1 cellular context compared by ENCODE assay signal in the genomic region with DNA sequence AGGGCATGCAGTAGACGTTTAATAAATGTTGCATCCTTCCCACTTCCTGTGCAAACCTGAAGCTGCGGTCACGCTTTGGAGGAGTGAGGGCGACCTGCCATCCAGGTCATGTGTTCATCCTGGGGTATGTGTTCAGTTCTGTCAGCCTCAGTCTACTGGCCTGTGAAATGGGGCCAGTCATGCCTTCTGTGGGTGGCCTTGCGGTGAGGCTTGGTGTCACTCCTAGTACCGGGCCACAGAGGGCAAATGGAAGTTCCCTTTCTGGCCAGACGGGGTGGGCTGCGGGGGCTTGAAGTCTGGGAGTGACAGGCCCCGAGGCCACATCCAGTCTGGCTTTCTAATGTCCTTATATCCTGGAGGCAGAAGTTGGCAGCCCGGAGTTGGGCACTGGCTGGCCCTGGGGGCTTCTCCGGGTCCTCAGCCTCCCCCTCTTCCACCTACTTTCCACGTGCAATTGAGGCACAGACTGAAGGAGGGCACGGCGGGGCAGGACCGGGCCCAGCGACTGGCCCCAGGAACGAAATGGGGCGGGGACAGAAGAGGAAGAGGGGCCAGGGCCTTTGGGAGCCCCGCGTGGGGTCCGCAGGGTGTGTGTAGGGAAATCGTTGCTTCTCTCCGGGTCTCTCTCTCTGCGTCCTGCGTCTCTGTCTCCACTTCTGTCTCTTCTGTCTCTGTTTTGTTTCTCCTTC.
TF ChIP-seq lines count a peak whose summit lies in the region.

No MANE protein-coding gene starts in this region.

TF ChIP-seq in SK-N-SH treated with all-trans-retinoic acid at 6 μM for 48 hours, 23 proteins besides CTCF, POLR2A, EP300 and RAD21 (continued from another document):
- TF ChIP-seq, protein P1, sequence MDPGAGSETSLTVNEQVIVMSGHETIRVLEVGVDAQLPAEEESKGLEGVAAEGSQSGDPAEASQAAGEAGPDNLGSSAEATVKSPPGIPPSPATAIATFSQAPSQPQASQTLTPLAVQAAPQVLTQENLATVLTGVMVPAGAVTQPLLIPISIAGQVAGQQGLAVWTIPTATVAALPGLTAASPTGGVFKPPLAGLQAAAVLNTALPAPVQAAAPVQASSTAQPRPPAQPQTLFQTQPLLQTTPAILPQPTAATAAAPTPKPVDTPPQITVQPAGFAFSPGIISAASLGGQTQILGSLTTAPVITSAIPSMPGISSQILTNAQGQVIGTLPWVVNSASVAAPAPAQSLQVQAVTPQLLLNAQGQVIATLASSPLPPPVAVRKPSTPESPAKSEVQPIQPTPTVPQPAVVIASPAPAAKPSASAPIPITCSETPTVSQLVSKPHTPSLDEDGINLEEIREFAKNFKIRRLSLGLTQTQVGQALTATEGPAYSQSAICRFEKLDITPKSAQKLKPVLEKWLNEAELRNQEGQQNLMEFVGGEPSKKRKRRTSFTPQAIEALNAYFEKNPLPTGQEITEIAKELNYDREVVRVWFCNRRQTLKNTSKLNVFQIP (CRISPR knock-in tag; IDR thresholded peaks at IDR 0.05; ENCODE audit: borderline replicate concordance, low read depth), result no peak
- TF ChIP-seq GLIS3 (CRISPR knock-in tag; IDR thresholded peaks at IDR 0.05), result no peak
- no peak for TF ChIP-seq ZFP3 (CRISPR knock-in tag; IDR thresholded peaks at IDR 0.05)
- TF ChIP-seq, protein P2, sequence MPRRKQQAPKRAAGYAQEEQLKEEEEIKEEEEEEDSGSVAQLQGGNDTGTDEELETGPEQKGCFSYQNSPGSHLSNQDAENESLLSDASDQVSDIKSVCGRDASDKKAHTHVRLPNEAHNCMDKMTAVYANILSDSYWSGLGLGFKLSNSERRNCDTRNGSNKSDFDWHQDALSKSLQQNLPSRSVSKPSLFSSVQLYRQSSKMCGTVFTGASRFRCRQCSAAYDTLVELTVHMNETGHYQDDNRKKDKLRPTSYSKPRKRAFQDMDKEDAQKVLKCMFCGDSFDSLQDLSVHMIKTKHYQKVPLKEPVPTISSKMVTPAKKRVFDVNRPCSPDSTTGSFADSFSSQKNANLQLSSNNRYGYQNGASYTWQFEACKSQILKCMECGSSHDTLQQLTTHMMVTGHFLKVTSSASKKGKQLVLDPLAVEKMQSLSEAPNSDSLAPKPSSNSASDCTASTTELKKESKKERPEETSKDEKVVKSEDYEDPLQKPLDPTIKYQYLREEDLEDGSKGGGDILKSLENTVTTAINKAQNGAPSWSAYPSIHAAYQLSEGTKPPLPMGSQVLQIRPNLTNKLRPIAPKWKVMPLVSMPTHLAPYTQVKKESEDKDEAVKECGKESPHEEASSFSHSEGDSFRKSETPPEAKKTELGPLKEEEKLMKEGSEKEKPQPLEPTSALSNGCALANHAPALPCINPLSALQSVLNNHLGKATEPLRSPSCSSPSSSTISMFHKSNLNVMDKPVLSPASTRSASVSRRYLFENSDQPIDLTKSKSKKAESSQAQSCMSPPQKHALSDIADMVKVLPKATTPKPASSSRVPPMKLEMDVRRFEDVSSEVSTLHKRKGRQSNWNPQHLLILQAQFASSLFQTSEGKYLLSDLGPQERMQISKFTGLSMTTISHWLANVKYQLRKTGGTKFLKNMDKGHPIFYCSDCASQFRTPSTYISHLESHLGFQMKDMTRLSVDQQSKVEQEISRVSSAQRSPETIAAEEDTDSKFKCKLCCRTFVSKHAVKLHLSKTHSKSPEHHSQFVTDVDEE (CRISPR knock-in tag; IDR thresholded peaks at IDR 0.05), result no peak
- TF ChIP-seq SNAI2 (CRISPR knock-in tag; IDR thresholded peaks at IDR 0.05), result no peak
- TF ChIP-seq ZNF8 (CRISPR knock-in tag; IDR thresholded peaks at IDR 0.05), result no peak
- no peak for TF ChIP-seq TOX (CRISPR knock-in tag; IDR thresholded peaks at IDR 0.05; ENCODE audit: borderline replicate concordance)
- TF ChIP-seq CSDC2 (CRISPR knock-in tag; IDR thresholded peaks at IDR 0.05), result no peak
- no peak for TF ChIP-seq ZC3H10 (CRISPR knock-in tag; IDR thresholded peaks at IDR 0.05)
